ENCODE assay signal across 8 cellular contexts in the genomic region with DNA sequence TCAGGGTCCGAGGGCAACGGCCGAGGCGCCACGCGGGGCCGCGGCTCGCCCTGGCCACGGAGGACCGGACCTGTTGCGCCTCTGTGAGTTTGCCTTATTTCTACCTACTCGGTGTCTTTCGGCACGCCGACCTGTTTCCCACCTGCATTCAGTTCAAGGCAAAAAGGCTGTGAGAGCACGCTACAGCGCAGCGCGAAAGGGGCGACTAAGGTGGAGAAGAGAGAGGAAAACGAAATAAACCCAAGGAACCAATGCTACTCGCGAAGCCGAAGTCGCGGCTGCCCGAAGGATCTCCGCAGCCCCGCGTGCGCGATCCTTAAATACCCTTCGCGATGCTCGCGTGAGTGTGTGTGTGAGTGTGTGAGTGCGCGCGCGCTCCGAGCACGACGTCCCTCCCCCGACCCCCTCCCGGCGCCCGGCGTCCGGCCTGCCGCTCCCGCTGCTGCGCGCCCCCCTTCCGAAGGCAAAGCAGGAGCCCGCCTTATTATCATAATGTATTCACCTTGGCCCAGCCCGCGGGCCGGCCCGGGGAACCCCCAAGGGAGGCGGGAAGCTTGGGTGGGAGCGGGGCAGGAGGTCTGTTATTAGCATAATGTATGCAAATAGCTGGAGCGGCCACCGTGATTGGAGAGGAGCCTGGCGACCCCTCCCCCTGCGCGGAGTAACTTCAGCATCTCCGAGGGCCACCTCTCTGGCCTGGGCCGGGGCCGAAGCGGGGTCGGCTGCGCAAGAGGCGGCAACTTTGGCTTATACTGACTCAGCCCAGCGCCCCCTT. TPM values are rescaled to one million over a fixed set of nuclear protein-coding genes. Genes with fewer than 3 reads are reported as not detected.
A peak's percentile ranks its signal among the peaks of the same experiment; 100 is the strongest.
DNase-seq lines count a peak whose midpoint lies in the region; ATAC-seq and TF ChIP-seq lines count a peak whose summit lies in the region.

Gene COL25A1 (minus strand): TSS at position 293 of the 775 bp plus-strand sequence.

- H4K20me1 ChIP-seq in Karpas-422 (ENCODE audit: insufficient read depth, low read depth, low read length): no peaks in the 10 kb centered on the region

- H3K27me3 ChIP-seq in ectodermal cell (ENCODE audit: control insufficient read depth, insufficient read depth, low read length, poor library complexity, severe bottlenecking) (peaks cover 62% of the 10 kb centered on the region), lower lobe of right lung (ENCODE audit: low read depth) (peaks cover 42% of the 10 kb centered on the region), Karpas-422 (ENCODE audit: low read length) (no peaks in the 10 kb centered on the region)

- intact Hi-C loops in lower lobe of right lung (cut with DNase I): no loop called here

- H3K9me3 ChIP-seq in ectodermal cell (ENCODE audit: control insufficient read depth, low read length): no peaks in the 10 kb centered on the region
- no peaks in the 10 kb centered on the region for H3K9me3 ChIP-seq in lower lobe of right lung
- no peaks in the 10 kb centered on the region for H3K9me3 ChIP-seq in Karpas-422 (ENCODE audit: low read length)

- POLR2A ChIA-PET in activated CD4-positive, alpha-beta T cell treated with anti-CD3 and anti-CD28 coated beads, Interleukin-2, amount 10 ng/mL, durations not matched to agents 7 days and 5 days (lab: Charles Lee): no interaction called here

- H2AFZ ChIP-seq in Karpas-422 (ENCODE audit: low read length): no peak within 1 kb of the TSS

- H3K4me3 ChIP-seq in ectodermal cell (ENCODE audit: insufficient read depth, low read depth, low read length) (peak within 1 kb of the TSS; percentile 45), lower lobe of right lung (peak within 1 kb of the TSS; percentile 65), Karpas-422 (ENCODE audit: low read length) (no peak within 1 kb of the TSS)

- 0% methylated on average over 75 of the region's 75 CpGs for WGBS in ectodermal cell, 2 experiments

- H3K36me3 Mint-ChIP-seq in activated CD4-positive, alpha-beta T cell treated with anti-CD3 and anti-CD28 coated beads, Interleukin-2, amount 10 ng/mL, durations not matched to agents 7 days and 5 days (ENCODE audit: low read depth): no peaks in the 10 kb centered on the region

- H3K4me1 Mint-ChIP-seq in activated CD4-positive, alpha-beta T cell treated with anti-CD3 and anti-CD28 coated beads, Interleukin-2, amount 10 ng/mL, durations not matched to agents 7 days and 5 days: peaks cover 12% of the 10 kb centered on the region

- TF ChIP-seq CTCF in lower lobe of right lung (IDR thresholded peaks at IDR 0.05): no peak

- no peak within 1 kb of the TSS for H3K4me2 ChIP-seq in Karpas-422 (ENCODE audit: low read depth, low read length, poor library complexity, severe bottlenecking)

- no peak within 1 kb of the TSS for H3K27ac Mint-ChIP-seq in activated CD4-positive, alpha-beta T cell treated with anti-CD3 and anti-CD28 coated beads, Interleukin-2, amount 10 ng/mL, durations not matched to agents 7 days and 5 days

- no peaks in the 10 kb centered on the region for H3K9me2 ChIP-seq in Karpas-422 (replicated peaks; ENCODE audit: insufficient read depth, low read length)

- no peaks in the 10 kb centered on the region for H3K9me3 Mint-ChIP-seq in activated CD4-positive, alpha-beta T cell treated with anti-CD3 and anti-CD28 coated beads, Interleukin-2, amount 10 ng/mL, durations not matched to agents 7 days and 5 days

- peaks cover 80% of the 10 kb centered on the region for H3K27me3 Mint-ChIP-seq in activated CD4-positive, alpha-beta T cell treated with anti-CD3 and anti-CD28 coated beads, Interleukin-2, amount 10 ng/mL, durations not matched to agents 7 days and 5 days

- no peak within 1 kb of the TSS for H3K9ac ChIP-seq in Karpas-422 (ENCODE audit: low read length)

- DNase-seq in AG20443 (ENCODE audit: low spot score) (peak; percentile 48), lower lobe of right lung (peak; percentile 66), Karpas-422 (no peak), pons (ENCODE audit: low spot score) (no peak)
- DNase-seq in activated CD4-positive, alpha-beta T cell treated with anti-CD3 and anti-CD28 coated beads, Interleukin-2, amount 10 ng/mL, durations not matched to agents 7 days and 5 days: peak; percentile 26
- DNase-seq in stimulated activated CD8-positive, alpha-beta memory T cell treated with anti-CD3 and anti-CD28 coated beads, Interleukin-12 subunit alpha, Interleukin-12 subunit beta, amount 100 ng/mL, for 24 hours (ENCODE audit: extremely low read depth): peak; percentile 17

- H3K79me2 ChIP-seq in Karpas-422 (ENCODE audit: low read length): no peaks in the 10 kb centered on the region

- CTCF ChIA-PET in activated CD4-positive, alpha-beta T cell treated with anti-CD3 and anti-CD28 coated beads, Interleukin-2, amount 10 ng/mL, durations not matched to agents 7 days and 5 days (lab: Charles Lee): no interaction called here

- H3K27ac ChIP-seq in ectodermal cell (ENCODE audit: insufficient read depth, low read depth, low read length, poor library complexity, severe bottlenecking) (no peak within 1 kb of the TSS), lower lobe of right lung (no peak within 1 kb of the TSS), Karpas-422 (ENCODE audit: low read length) (no peak within 1 kb of the TSS)

- no peak for TF ChIP-seq EP300 in Ishikawa (IDR thresholded peaks at IDR 0.05; ENCODE audit: borderline replicate concordance)

- H3K4me3 Mint-ChIP-seq in activated CD4-positive, alpha-beta T cell treated with anti-CD3 and anti-CD28 coated beads, Interleukin-2, amount 10 ng/mL, durations not matched to agents 7 days and 5 days: peak within 1 kb of the TSS; percentile 60

- H3K4me1 ChIP-seq in ectodermal cell (ENCODE audit: control insufficient read depth, insufficient read depth, low read length): peaks cover 3% of the 10 kb centered on the region
- H3K4me1 ChIP-seq in lower lobe of right lung: peaks cover 11% of the 10 kb centered on the region
- H3K4me1 ChIP-seq in Karpas-422 (ENCODE audit: low read length): no peaks in the 10 kb centered on the region

- peak; percentile 85 to 92 for ATAC-seq in lower lobe of right lung

- TF ChIP-seq RAD21 in Ishikawa (IDR thresholded peaks at IDR 0.05; ENCODE audit: low read depth): no peak

- no peaks in the 10 kb centered on the region for H3K36me3 ChIP-seq in ectodermal cell (ENCODE audit: control insufficient read depth, insufficient read depth, low read length)
- no peaks in the 10 kb centered on the region for H3K36me3 ChIP-seq in lower lobe of right lung
- no peaks in the 10 kb centered on the region for H3K36me3 ChIP-seq in Karpas-422 (ENCODE audit: insufficient read depth, low read length)

TF ChIP-seq in Ishikawa, 13 proteins besides CTCF, POLR2A, EP300 and RAD21:
- TF ChIP-seq TAF1 (IDR thresholded peaks at IDR 0.05; ENCODE audit: low read depth): no peak
- TF ChIP-seq, protein P1, sequence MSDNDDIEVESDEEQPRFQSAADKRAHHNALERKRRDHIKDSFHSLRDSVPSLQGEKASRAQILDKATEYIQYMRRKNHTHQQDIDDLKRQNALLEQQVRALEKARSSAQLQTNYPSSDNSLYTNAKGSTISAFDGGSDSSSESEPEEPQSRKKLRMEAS (IDR thresholded peaks at IDR 0.05): peak; percentile 88
- TF ChIP-seq REST (IDR thresholded peaks at IDR 0.05; ENCODE audit: low read depth): no peak
- TF ChIP-seq EGR1 (IDR thresholded peaks at IDR 0.05): no peak
- TF ChIP-seq ZBTB7A (IDR thresholded peaks at IDR 0.05; ENCODE audit: low read depth): peak; percentile 50
- TF ChIP-seq, protein P2, sequence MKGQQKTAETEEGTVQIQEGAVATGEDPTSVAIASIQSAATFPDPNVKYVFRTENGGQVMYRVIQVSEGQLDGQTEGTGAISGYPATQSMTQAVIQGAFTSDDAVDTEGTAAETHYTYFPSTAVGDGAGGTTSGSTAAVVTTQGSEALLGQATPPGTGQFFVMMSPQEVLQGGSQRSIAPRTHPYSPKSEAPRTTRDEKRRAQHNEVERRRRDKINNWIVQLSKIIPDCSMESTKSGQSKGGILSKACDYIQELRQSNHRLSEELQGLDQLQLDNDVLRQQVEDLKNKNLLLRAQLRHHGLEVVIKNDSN (IDR thresholded peaks at IDR 0.05): no peak

RNA-seq across cellular contexts. Expression of gene COL25A1, which starts in this region (rescaled TPM):
- total RNA-seq in activated CD4-positive, alpha-beta T cell treated with anti-CD3 and anti-CD28 coated beads, Interleukin-2, amount 10 ng/mL, durations not matched to agents 7 days and 5 days: not detected
- polyA plus RNA-seq in ectodermal cell (2013, experiment 1 of 4): 0.96 TPM
- polyA plus RNA-seq in ectodermal cell (2013, experiment 2 of 4): 0.92 TPM
- polyA plus RNA-seq in ectodermal cell (2013, experiment 3 of 4): 1.3 TPM
- polyA plus RNA-seq in ectodermal cell (2013, experiment 4 of 4): 1.8 TPM
- total RNA-seq in lower lobe of right lung: 0.35 TPM
- 0.32 TPM in 1 of 2 replicates, not detected in the other for total RNA-seq in Karpas-422 (2014; rRNA removed; shearing (Covaris generic); ENCODE audit: low replicate concordance)

Comparison
In these comparisons a context has a peak if more than half of its experiments do, and no peak if none do; other contexts are left out.
1. Peak in DNase-seq in activated CD4-positive, alpha-beta T cell treated with anti-CD3 and anti-CD28 coated beads, Interleukin-2, amount 10 ng/mL, durations not matched to agents 7 days and 5 days; RNA of the gene not detected or under 1 TPM.
2. Peak in DNase-seq, ATAC-seq and H3K4me3 ChIP-seq in lower lobe of right lung; RNA of the gene not detected or under 1 TPM.
3. DNase-seq: peak in AG20443 (single experiment) and stimulated activated CD8-positive, alpha-beta memory T cell treated with anti-CD3 and anti-CD28 coated beads, Interleukin-12 subunit alpha, Interleukin-12 subunit beta, amount 100 ng/mL, for 24 hours (single experiment); none in Karpas-422 (single experiment) and pons (single experiment).